In genomic region chr6:3841066-3841454, GRCh38 we compare ENCODE assay signal across 3 cellular contexts.
TF ChIP-seq lines count a peak whose summit lies in the region.

No MANE protein-coding gene starts in this region.

TF ChIP-seq in A549, 52 proteins besides CTCF, POLR2A, EP300 and RAD21:
- TF ChIP-seq SREBF2 (IDR thresholded peaks at IDR 0.05) (no peak), NPAS2 (CRISPR knock-in tag; IDR thresholded peaks at IDR 0.05; ENCODE audit: borderline replicate concordance) (no peak), CEBPB (IDR thresholded peaks at IDR 0.05) (peak; percentile 32 to 72; a peak in 3 of 4 replicates), MAFK (IDR thresholded peaks at IDR 0.05; ENCODE audit: partially characterized antibody) (peak; percentile 47), SMC3 (IDR thresholded peaks at IDR 0.05) (no peak)

TF ChIP-seq in IMR-90, 13 proteins besides CTCF, POLR2A, EP300 and RAD21:
- TF ChIP-seq MAFK (IDR thresholded peaks at IDR 0.05; ENCODE audit: low read depth, low read length) (peak; percentile 43), RCOR1 (IDR thresholded peaks at IDR 0.05; ENCODE audit: insufficient replicate concordance, low read length) (no peak), CEBPB (IDR thresholded peaks at IDR 0.05; ENCODE audit: low read depth, low read length) (peak; percentile 52; the same call in 1 of the 2 replicates)

TF ChIP-seq in HepG2, 621 proteins besides CTCF, POLR2A, EP300 and RAD21 (continues in another document):
- TF ChIP-seq ZUFSP (CRISPR knock-in tag; IDR thresholded peaks at IDR 0.05; ENCODE audit: borderline replicate concordance): no peak
- 0 out of 2 replicates have a peak, but pooled peaks have one; percentile 49 for TF ChIP-seq HOXD1 (CRISPR knock-in tag; IDR thresholded peaks at IDR 0.05)
- TF ChIP-seq NR2F1 (CRISPR knock-in tag; IDR thresholded peaks at IDR 0.05): peak in 1 of 2 experiments; percentile 39; a peak in 2 of 4 replicates
- TF ChIP-seq DPF2 (CRISPR knock-in tag; IDR thresholded peaks at IDR 0.05; ENCODE audit: borderline replicate concordance, low read depth): 0 out of 2 replicates have a peak, but pooled peaks have one; percentile 69
- no peak; the same call in 1 of the 2 replicates for TF ChIP-seq DMAP1 (CRISPR knock-in tag; IDR thresholded peaks at IDR 0.05)
- TF ChIP-seq ZNF790 (CRISPR knock-in tag; IDR thresholded peaks at IDR 0.05; ENCODE audit: borderline replicate concordance): 0 out of 2 replicates have a peak, but pooled peaks have one; percentile 36
- TF ChIP-seq, protein P1, sequence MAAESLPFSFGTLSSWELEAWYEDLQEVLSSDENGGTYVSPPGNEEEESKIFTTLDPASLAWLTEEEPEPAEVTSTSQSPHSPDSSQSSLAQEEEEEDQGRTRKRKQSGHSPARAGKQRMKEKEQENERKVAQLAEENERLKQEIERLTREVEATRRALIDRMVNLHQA (CRISPR knock-in tag; IDR thresholded peaks at IDR 0.05): 0 out of 2 replicates have a peak, but pooled peaks have one; percentile 59
- TF ChIP-seq, protein P2, sequence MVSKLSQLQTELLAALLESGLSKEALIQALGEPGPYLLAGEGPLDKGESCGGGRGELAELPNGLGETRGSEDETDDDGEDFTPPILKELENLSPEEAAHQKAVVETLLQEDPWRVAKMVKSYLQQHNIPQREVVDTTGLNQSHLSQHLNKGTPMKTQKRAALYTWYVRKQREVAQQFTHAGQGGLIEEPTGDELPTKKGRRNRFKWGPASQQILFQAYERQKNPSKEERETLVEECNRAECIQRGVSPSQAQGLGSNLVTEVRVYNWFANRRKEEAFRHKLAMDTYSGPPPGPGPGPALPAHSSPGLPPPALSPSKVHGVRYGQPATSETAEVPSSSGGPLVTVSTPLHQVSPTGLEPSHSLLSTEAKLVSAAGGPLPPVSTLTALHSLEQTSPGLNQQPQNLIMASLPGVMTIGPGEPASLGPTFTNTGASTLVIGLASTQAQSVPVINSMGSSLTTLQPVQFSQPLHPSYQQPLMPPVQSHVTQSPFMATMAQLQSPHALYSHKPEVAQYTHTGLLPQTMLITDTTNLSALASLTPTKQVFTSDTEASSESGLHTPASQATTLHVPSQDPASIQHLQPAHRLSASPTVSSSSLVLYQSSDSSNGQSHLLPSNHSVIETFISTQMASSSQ (IDR thresholded peaks at IDR 0.05; ENCODE audit: low read depth): peak; percentile 87
- TF ChIP-seq, protein P2 (CRISPR knock-in tag; IDR thresholded peaks at IDR 0.05; ENCODE audit: borderline replicate concordance): peak; percentile 56; the same call in 1 of the 2 replicates
- TF ChIP-seq, protein P3, sequence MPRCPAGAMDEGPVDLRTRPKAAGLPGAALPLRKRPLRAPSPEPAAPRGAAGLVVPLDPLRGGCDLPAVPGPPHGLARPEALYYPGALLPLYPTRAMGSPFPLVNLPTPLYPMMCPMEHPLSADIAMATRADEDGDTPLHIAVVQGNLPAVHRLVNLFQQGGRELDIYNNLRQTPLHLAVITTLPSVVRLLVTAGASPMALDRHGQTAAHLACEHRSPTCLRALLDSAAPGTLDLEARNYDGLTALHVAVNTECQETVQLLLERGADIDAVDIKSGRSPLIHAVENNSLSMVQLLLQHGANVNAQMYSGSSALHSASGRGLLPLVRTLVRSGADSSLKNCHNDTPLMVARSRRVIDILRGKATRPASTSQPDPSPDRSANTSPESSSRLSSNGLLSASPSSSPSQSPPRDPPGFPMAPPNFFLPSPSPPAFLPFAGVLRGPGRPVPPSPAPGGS (CRISPR knock-in tag; IDR thresholded peaks at IDR 0.05): no peak
- TF ChIP-seq, protein P4, sequence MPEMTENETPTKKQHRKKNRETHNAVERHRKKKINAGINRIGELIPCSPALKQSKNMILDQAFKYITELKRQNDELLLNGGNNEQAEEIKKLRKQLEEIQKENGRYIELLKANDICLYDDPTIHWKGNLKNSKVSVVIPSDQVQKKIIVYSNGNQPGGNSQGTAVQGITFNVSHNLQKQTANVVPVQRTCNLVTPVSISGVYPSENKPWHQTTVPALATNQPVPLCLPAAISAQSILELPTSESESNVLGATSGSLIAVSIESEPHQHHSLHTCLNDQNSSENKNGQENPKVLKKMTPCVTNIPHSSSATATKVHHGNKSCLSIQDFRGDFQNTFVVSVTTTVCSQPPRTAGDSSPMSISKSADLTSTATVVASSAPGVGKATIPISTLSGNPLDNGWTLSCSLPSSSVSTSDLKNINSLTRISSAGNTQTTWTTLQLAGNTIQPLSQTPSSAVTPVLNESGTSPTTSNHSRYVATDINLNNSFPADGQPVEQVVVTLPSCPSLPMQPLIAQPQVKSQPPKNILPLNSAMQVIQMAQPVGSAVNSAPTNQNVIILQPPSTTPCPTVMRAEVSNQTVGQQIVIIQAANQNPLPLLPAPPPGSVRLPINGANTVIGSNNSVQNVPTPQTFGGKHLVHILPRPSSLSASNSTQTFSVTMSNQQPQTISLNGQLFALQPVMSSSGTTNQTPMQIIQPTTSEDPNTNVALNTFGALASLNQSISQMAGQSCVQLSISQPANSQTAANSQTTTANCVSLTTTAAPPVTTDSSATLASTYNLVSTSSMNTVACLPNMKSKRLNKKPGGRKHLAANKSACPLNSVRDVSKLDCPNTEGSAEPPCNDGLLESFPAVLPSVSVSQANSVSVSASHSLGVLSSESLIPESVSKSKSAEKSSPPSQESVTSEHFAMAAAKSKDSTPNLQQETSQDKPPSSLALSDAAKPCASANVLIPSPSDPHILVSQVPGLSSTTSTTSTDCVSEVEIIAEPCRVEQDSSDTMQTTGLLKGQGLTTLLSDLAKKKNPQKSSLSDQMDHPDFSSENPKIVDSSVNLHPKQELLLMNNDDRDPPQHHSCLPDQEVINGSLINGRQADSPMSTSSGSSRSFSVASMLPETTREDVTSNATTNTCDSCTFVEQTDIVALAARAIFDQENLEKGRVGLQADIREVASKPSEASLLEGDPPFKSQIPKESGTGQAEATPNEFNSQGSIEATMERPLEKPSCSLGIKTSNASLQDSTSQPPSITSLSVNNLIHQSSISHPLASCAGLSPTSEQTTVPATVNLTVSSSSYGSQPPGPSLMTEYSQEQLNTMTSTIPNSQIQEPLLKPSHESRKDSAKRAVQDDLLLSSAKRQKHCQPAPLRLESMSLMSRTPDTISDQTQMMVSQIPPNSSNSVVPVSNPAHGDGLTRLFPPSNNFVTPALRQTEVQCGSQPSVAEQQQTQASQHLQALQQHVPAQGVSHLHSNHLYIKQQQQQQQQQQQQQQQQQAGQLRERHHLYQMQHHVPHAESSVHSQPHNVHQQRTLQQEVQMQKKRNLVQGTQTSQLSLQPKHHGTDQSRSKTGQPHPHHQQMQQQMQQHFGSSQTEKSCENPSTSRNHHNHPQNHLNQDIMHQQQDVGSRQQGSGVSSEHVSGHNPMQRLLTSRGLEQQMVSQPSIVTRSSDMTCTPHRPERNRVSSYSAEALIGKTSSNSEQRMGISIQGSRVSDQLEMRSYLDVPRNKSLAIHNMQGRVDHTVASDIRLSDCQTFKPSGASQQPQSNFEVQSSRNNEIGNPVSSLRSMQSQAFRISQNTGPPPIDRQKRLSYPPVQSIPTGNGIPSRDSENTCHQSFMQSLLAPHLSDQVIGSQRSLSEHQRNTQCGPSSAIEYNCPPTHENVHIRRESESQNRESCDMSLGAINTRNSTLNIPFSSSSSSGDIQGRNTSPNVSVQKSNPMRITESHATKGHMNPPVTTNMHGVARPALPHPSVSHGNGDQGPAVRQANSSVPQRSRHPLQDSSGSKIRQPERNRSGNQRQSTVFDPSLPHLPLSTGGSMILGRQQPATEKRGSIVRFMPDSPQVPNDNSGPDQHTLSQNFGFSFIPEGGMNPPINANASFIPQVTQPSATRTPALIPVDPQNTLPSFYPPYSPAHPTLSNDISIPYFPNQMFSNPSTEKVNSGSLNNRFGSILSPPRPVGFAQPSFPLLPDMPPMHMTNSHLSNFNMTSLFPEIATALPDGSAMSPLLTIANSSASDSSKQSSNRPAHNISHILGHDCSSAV (CRISPR knock-in tag; IDR thresholded peaks at IDR 0.05; ENCODE audit: borderline replicate concordance): no peak
- TF ChIP-seq POLR2AphosphoS5 (IDR thresholded peaks at IDR 0.05; ENCODE audit: low read depth, low read length): peak; percentile 50; the same call in 1 of the 2 replicates
- peak; percentile 89 for TF ChIP-seq MEIS2 (CRISPR knock-in tag; IDR thresholded peaks at IDR 0.05)
- no peak for TF ChIP-seq ZNF260 (CRISPR knock-in tag; IDR thresholded peaks at IDR 0.05; ENCODE audit: borderline replicate concordance, low read depth)
- TF ChIP-seq MAFF (IDR thresholded peaks at IDR 0.05; ENCODE audit: low read depth, low read length): peak; percentile 97
- TF ChIP-seq HCFC1 (IDR thresholded peaks at IDR 0.05; ENCODE audit: low read depth, low read length): no peak
- peak; percentile 46; the same call in 1 of the 2 replicates for TF ChIP-seq PBX2 (CRISPR knock-in tag; IDR thresholded peaks at IDR 0.05)
- TF ChIP-seq ZNF205 (CRISPR knock-in tag; IDR thresholded peaks at IDR 0.05): peak; percentile 79
- TF ChIP-seq, protein P5, sequence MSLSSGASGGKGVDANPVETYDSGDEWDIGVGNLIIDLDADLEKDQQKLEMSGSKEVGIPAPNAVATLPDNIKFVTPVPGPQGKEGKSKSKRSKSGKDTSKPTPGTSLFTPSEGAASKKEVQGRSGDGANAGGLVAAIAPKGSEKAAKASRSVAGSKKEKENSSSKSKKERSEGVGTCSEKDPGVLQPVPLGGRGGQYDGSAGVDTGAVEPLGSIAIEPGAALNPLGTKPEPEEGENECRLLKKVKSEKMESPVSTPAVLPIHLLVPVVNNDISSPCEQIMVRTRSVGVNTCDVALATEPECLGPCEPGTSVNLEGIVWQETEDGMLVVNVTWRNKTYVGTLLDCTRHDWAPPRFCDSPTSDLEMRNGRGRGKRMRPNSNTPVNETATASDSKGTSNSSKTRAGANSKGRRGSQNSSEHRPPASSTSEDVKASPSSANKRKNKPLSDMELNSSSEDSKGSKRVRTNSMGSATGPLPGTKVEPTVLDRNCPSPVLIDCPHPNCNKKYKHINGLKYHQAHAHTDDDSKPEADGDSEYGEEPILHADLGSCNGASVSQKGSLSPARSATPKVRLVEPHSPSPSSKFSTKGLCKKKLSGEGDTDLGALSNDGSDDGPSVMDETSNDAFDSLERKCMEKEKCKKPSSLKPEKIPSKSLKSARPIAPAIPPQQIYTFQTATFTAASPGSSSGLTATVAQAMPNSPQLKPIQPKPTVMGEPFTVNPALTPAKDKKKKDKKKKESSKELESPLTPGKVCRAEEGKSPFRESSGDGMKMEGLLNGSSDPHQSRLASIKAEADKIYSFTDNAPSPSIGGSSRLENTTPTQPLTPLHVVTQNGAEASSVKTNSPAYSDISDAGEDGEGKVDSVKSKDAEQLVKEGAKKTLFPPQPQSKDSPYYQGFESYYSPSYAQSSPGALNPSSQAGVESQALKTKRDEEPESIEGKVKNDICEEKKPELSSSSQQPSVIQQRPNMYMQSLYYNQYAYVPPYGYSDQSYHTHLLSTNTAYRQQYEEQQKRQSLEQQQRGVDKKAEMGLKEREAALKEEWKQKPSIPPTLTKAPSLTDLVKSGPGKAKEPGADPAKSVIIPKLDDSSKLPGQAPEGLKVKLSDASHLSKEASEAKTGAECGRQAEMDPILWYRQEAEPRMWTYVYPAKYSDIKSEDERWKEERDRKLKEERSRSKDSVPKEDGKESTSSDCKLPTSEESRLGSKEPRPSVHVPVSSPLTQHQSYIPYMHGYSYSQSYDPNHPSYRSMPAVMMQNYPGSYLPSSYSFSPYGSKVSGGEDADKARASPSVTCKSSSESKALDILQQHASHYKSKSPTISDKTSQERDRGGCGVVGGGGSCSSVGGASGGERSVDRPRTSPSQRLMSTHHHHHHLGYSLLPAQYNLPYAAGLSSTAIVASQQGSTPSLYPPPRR (CRISPR knock-in tag; IDR thresholded peaks at IDR 0.05; ENCODE audit: borderline replicate concordance): no peak
- no peak for TF ChIP-seq REL (CRISPR knock-in tag; conservative IDR thresholded peaks at IDR 0.05)
- peak; percentile 99 for TF ChIP-seq FOXK1 (CRISPR knock-in tag; IDR thresholded peaks at IDR 0.05; ENCODE audit: borderline replicate concordance, low read depth)
- TF ChIP-seq ZNF883 (CRISPR knock-in tag; IDR thresholded peaks at IDR 0.05; ENCODE audit: not compliant biosample characterization): no peak
- no peak for TF ChIP-seq FOXM1 (CRISPR knock-in tag; IDR thresholded peaks at IDR 0.05)
